9 cellular contexts compared by ENCODE assay signal in genomic region chr1:151838491-151839412, GRCh38. TPM values are rescaled to one million over a fixed set of nuclear protein-coding genes. Genes with fewer than 3 reads are reported as not detected.
DNase-seq lines count a peak whose midpoint lies in the region; ATAC-seq, FAIRE-seq and TF ChIP-seq lines count a peak whose summit lies in the region.
"Had no signal": no experiment of that assay in that cellular context is flagged by ENCODE, and none has a peak within 500 bp of the region (broad histone marks: within the 10 kb centered on the region; RNA-seq: fewer than 3 reads in every experiment).

No MANE protein-coding gene starts in this region.

- ATAC-seq in PC-3: no peak
- no peak for ATAC-seq in GM21529 (IDR thresholded peaks at IDR 0.05; ENCODE audit: unreplicated experiment)
- no peak for ATAC-seq in GM21360 (IDR thresholded peaks at IDR 0.05; ENCODE audit: unreplicated experiment)

- peaks cover 48 to 63% (median 57%) of the 10 kb centered on the region in 3 donors for H3K4me1 Mint-ChIP-seq in CD8-positive, alpha-beta memory T cell

- H4K20me1 ChIP-seq in PC-3 (ENCODE audit: low read length): no peaks in the 10 kb centered on the region
- H4K20me1 ChIP-seq in endothelial cell of umbilical vein (replicated peaks; ENCODE audit: control insufficient read depth, extremely low read depth, insufficient read depth, low read length): no peaks in the 10 kb centered on the region

- peaks cover 45% of the 10 kb centered on the region for H3K4me1 ChIP-seq in CD8-positive, alpha-beta memory T cell (ENCODE audit: insufficient read depth, low read length)
- H3K4me1 ChIP-seq in PC-3 (ENCODE audit: insufficient read depth, low read length) (peaks cover 51% of the 10 kb centered on the region), endothelial cell of umbilical vein (ENCODE audit: control insufficient read depth, extremely low read depth, insufficient read depth, low read length) (peaks cover 12% of the 10 kb centered on the region), neuron (ENCODE audit: insufficient read depth, low read length) (peaks cover 3% of the 10 kb centered on the region)

- H2AFZ ChIP-seq in PC-3 (ENCODE audit: low read length): peak overlapping the region; percentile 88
- peak overlapping the region; percentile 78 for H2AFZ ChIP-seq in endothelial cell of umbilical vein (ENCODE audit: low read depth, low read length)
- no peak overlapping the region for H2AFZ ChIP-seq in neuron (ENCODE audit: low read depth, low read length)

- no peaks in the 10 kb centered on the region for H3K9me2 ChIP-seq in PC-3 (replicated peaks; ENCODE audit: low read length)

- H3K27me3 ChIP-seq in CD8-positive, alpha-beta memory T cell (ENCODE audit: insufficient read depth, low read length, poor library complexity, severe bottlenecking): no peaks in the 10 kb centered on the region
- H3K27me3 ChIP-seq in PC-3 (ENCODE audit: low read length) (no peaks in the 10 kb centered on the region), endothelial cell of umbilical vein (ENCODE audit: control insufficient read depth in 2 of 2, insufficient read depth in 2 of 2, low read length in 2 of 2) (peaks cover 7 to 9% of the 10 kb centered on the region in 2 experiments), neuron (ENCODE audit: insufficient read depth, low read length) (peaks cover 66% of the 10 kb centered on the region)

- H3K4me3 Mint-ChIP-seq in CD8-positive, alpha-beta memory T cell: peak overlapping the region; percentile 81 to 96 (median 87)

- TF ChIP-seq POLR2A in endothelial cell of umbilical vein (IDR thresholded peaks at IDR 0.05; ENCODE audit: low read depth, low read length): no peak

- no peak for TF ChIP-seq CTCF in PC-3 (conservative IDR thresholded peaks at IDR 0.05; ENCODE audit: low read depth, low read length)
- no peak for TF ChIP-seq CTCF in endothelial cell of umbilical vein (IDR thresholded peaks at IDR 0.05; ENCODE audit: extremely low read depth in 1 of 2, insufficient read depth in 1 of 2, low read depth in 1 of 2, low read length in 2 of 2)

- dilution Hi-C loops in endothelial cell of umbilical vein (cut with MboI; ENCODE audit: extremely low pct_ligation_motif_present, low sequenced_read_pairs): no loop called here

- BruUV-seq in PC-3 (replicated peaks; lab: Mats Ljungman, UMichigan) (no TSS peak), endothelial cell of umbilical vein (replicated peaks; lab: Mats Ljungman, UMichigan) (no TSS peak)

- H3K27me3 Mint-ChIP-seq in CD8-positive, alpha-beta memory T cell: peaks cover 0 to 1% of the 10 kb centered on the region in 2 donors

- intact Hi-C loops in PC-3 (cut with micrococcal nuclease): loop anchor here (10.0 kb wide), 2 partner anchors 224 to 494 kb away; partner anchors contain the start of genes RFX5 and SNX27
- intact Hi-C loops in endothelial cell of umbilical vein (cut with micrococcal nuclease): loop anchor here (5.0 kb wide), 2 partner anchors 491 to 536 kb away; partner anchors contain the start of gene RFX5

- H3K9ac ChIP-seq in PC-3 (ENCODE audit: low read length) (peak overlapping the region; percentile 96), endothelial cell of umbilical vein (replicated peaks; ENCODE audit: extremely low read depth, insufficient read depth, low read length) (no peak overlapping the region)

- CTCF ChIA-PET in CD8-positive, alpha-beta memory T cell (lab: Charles Lee): interaction anchor here (1.0 kb wide), 1 partner anchor 245 kb away, joined by 4 read pairs; no protein-coding TSS in a partner anchor
- CTCF ChIA-PET in PC-3 (lab: Charles Lee) (interaction anchor here (0.6 to 2.1 kb wide), 4 partner anchors 70 to 328 kb away, joined by 3 to 6 read pairs (median 4); partner anchors contain the start of gene CGN), endothelial cell of umbilical vein (lab: Charles Lee) (interaction anchor here (1.2 to 1.5 kb wide), 2 partner anchors 43 to 163 kb away, joined by 5 to 8 read pairs; no protein-coding TSS in a partner anchor)

- H3K27ac Mint-ChIP-seq in CD8-positive, alpha-beta memory T cell: peak overlapping the region; percentile 67 to 94 (median 91)

- DNase-seq in CD8-positive, alpha-beta memory T cell: peak in 2 of 5 donors; percentile 33 to 36
- DNase-seq in PC-3 (no peak), endothelial cell of umbilical vein (ENCODE audit: low read depth, low spot score) (no peak), ecto neural progenitor cell (ENCODE audit: low spot score) (no peak), NCI-H2029 (lab: John Stamatoyannopoulos, UW) (no peak)

- H3K36me3 ChIP-seq in CD8-positive, alpha-beta memory T cell (ENCODE audit: insufficient read depth, low read length): no peaks in the 10 kb centered on the region
- H3K36me3 ChIP-seq in PC-3 (ENCODE audit: low read depth, low read length) (no peaks in the 10 kb centered on the region), endothelial cell of umbilical vein (ENCODE audit: control insufficient read depth in 2 of 2, extremely low read depth in 1 of 2, insufficient read depth in 2 of 2, low read length in 2 of 2) (no peaks in the 10 kb centered on the region), neuron (ENCODE audit: insufficient read depth, low read length) (no peaks in the 10 kb centered on the region)

- H3K4me3 ChIP-seq in CD8-positive, alpha-beta memory T cell (ENCODE audit: low read length): peak overlapping the region; percentile 74
- H3K4me3 ChIP-seq in PC-3 (ENCODE audit: low read length) (peak overlapping the region; percentile 73), endothelial cell of umbilical vein (replicated peaks in 1 of 3; ENCODE audit: insufficient read depth in 1 of 3, low read depth in 1 of 3, low read length in 3 of 3) (peak overlapping the region; percentile 9 to 36 (median 17)), neuron (ENCODE audit: low read length) (peak overlapping the region; percentile 10)

- FAIRE-seq in endothelial cell of umbilical vein (lab: Jason Lieb, UNC): no peak

- peaks cover 0 to 3% (median 0%) of the 10 kb centered on the region in 3 donors for H3K36me3 Mint-ChIP-seq in CD8-positive, alpha-beta memory T cell

- POLR2A ChIA-PET in CD8-positive, alpha-beta memory T cell (lab: Charles Lee): interaction anchor here (0.5 to 1.4 kb wide), 5 partner anchors 79 to 1944 kb away, joined by 3 to 5 read pairs (median 4); no protein-coding TSS in a partner anchor
- POLR2A ChIA-PET in PC-3 (lab: Charles Lee; ENCODE audit: unreplicated experiment): interaction anchor here (0.6 to 0.7 kb wide), 2 partner anchors 8 to 270 kb away, joined by 3 to 4 read pairs; no protein-coding TSS in a partner anchor
- POLR2A ChIA-PET in endothelial cell of umbilical vein (lab: Charles Lee): no interaction called here

- no peaks in the 10 kb centered on the region for H3K9me1 ChIP-seq in endothelial cell of umbilical vein (replicated peaks; ENCODE audit: control insufficient read depth, extremely low read depth, insufficient read depth, low read length)

- H3K4me2 ChIP-seq in PC-3 (ENCODE audit: low read length) (peak overlapping the region; percentile 97), endothelial cell of umbilical vein (ENCODE audit: insufficient read depth, low read length) (peak overlapping the region; percentile 50)

- peaks cover 3% of the 10 kb centered on the region; the same call in 1 of the 2 replicates for H3K79me2 ChIP-seq in PC-3 (ENCODE audit: low read length)
- H3K79me2 ChIP-seq in endothelial cell of umbilical vein (ENCODE audit: control insufficient read depth, insufficient read depth, low read length): no peaks in the 10 kb centered on the region

- H3K9me3 ChIP-seq in CD8-positive, alpha-beta memory T cell (ENCODE audit: low read length): no peaks in the 10 kb centered on the region
- no peaks in the 10 kb centered on the region for H3K9me3 ChIP-seq in PC-3 (ENCODE audit: low read length)
- H3K9me3 ChIP-seq in endothelial cell of umbilical vein (replicated peaks; ENCODE audit: control insufficient read depth, insufficient read depth, low read length): no peaks in the 10 kb centered on the region
- H3K9me3 ChIP-seq in neuron (ENCODE audit: low read length): no peaks in the 10 kb centered on the region

- H3F3A ChIP-seq in PC-3 (ENCODE audit: low read length, unreplicated experiment): no peaks in the 10 kb centered on the region

- H3K27ac ChIP-seq in CD8-positive, alpha-beta memory T cell (ENCODE audit: low read depth, low read length): peak overlapping the region; percentile 67
- peak overlapping the region; percentile 97 for H3K27ac ChIP-seq in PC-3 (ENCODE audit: low read length)
- H3K27ac ChIP-seq in endothelial cell of umbilical vein (ENCODE audit: insufficient read depth, low read depth, low read length): no peak overlapping the region

- H3K9me3 Mint-ChIP-seq in CD8-positive, alpha-beta memory T cell: no peaks in the 10 kb centered on the region

RNA-seq across cellular contexts. Expression of gene C2CD4D, which starts 0.9 kb away (rescaled TPM):
- 1 to 10 TPM; 1.9 to 2.0 TPM for total RNA-seq in CD8-positive, alpha-beta memory T cell
- 3.7 TPM for polyA plus RNA-seq in CD8-positive, alpha-beta memory T cell
- total RNA-seq in PC-3 (2014; rRNA removed) (0.58 and 2.8 TPM in 2 replicates), endothelial cell of umbilical vein (0.18 TPM in 1 of 2 replicates, not detected in the other)
- polyA plus RNA-seq in endothelial cell of umbilical vein: 0.05 TPM in 1 of 2 replicates, not detected in the other
- not detected in 2 replicates for polyA plus RNA-seq in endothelial cell of umbilical vein (2011; cell fraction: cytosol; rRNA removed)
- not detected in 2 replicates for polyA plus RNA-seq in endothelial cell of umbilical vein (2011; cell fraction: nucleus; rRNA removed)
- 0.19 and 0.26 TPM in 2 replicates for polyA plus RNA-seq in endothelial cell of umbilical vein (2012)
- not detected in 2 replicates for polyA minus RNA-seq in endothelial cell of umbilical vein
- polyA minus RNA-seq in endothelial cell of umbilical vein (2011; cell fraction: cytosol; rRNA and poly(A)+ RNA removed): not detected
- polyA minus RNA-seq in endothelial cell of umbilical vein (2011; cell fraction: nucleus; rRNA and poly(A)+ RNA removed): not detected in 2 replicates

RNA-seq across cellular contexts. Expression of gene RORC, which starts 7.2 kb away (rescaled TPM):
- total RNA-seq in CD8-positive, alpha-beta memory T cell: 1 to 10 TPM; 1.3 to 1.5 TPM
- polyA plus RNA-seq in CD8-positive, alpha-beta memory T cell: 46.4 TPM
- total RNA-seq in PC-3 (2014; rRNA removed) (0.26 TPM in 1 of 2 replicates, not detected in the other), endothelial cell of umbilical vein (not detected in 2 replicates)
- not detected in 2 replicates for polyA plus RNA-seq in endothelial cell of umbilical vein
- not detected in 2 replicates for polyA plus RNA-seq in endothelial cell of umbilical vein (2011; cell fraction: cytosol; rRNA removed)
- polyA plus RNA-seq in endothelial cell of umbilical vein (2011; cell fraction: nucleus; rRNA removed): not detected in 2 replicates
- not detected in 2 replicates for polyA plus RNA-seq in endothelial cell of umbilical vein (2012)
- polyA minus RNA-seq in endothelial cell of umbilical vein: not detected in 2 replicates
- 7.6 TPM for polyA minus RNA-seq in endothelial cell of umbilical vein (2011; cell fraction: cytosol; rRNA and poly(A)+ RNA removed)
- polyA minus RNA-seq in endothelial cell of umbilical vein (2011; cell fraction: nucleus; rRNA and poly(A)+ RNA removed): not detected in 2 replicates
- total RNA-seq: dermis microvascular lymphatic vessel endothelial cell had no signal

RNA-seq across cellular contexts. Expression of gene THEM5, which starts 14.8 kb away (rescaled TPM):
- not detected for total RNA-seq in CD8-positive, alpha-beta memory T cell
- 0.38 TPM for polyA plus RNA-seq in CD8-positive, alpha-beta memory T cell
- total RNA-seq in PC-3 (2014; rRNA removed) (not detected in 2 replicates), endothelial cell of umbilical vein (not detected in 2 replicates)
- polyA plus RNA-seq in endothelial cell of umbilical vein: not detected in 2 replicates
- not detected in 2 replicates for polyA plus RNA-seq in endothelial cell of umbilical vein (2011; cell fraction: cytosol; rRNA removed)
- polyA plus RNA-seq in endothelial cell of umbilical vein (2011; cell fraction: nucleus; rRNA removed): not detected in 2 replicates
- polyA plus RNA-seq in endothelial cell of umbilical vein (2012): 0.37 TPM in 1 of 2 replicates, not detected in the other
- not detected in 2 replicates for polyA minus RNA-seq in endothelial cell of umbilical vein
- 3.1 TPM for polyA minus RNA-seq in endothelial cell of umbilical vein (2011; cell fraction: cytosol; rRNA and poly(A)+ RNA removed)
- not detected in 2 replicates for polyA minus RNA-seq in endothelial cell of umbilical vein (2011; cell fraction: nucleus; rRNA and poly(A)+ RNA removed)
- total RNA-seq: dermis microvascular lymphatic vessel endothelial cell had no signal

RNA-seq across cellular contexts. Expression of gene LINGO4, which starts 33.5 kb away (rescaled TPM):
- under 1 TPM in 1 of 2 experiments, not detected in 1; 0.09 TPM for total RNA-seq in CD8-positive, alpha-beta memory T cell
- polyA plus RNA-seq in CD8-positive, alpha-beta memory T cell: 0.28 TPM
- not detected in 2 replicates for total RNA-seq in PC-3 (2014; rRNA removed)
- total RNA-seq in endothelial cell of umbilical vein: not detected in 2 replicates
- polyA plus RNA-seq in endothelial cell of umbilical vein: not detected in 2 replicates
- not detected in 2 replicates for polyA plus RNA-seq in endothelial cell of umbilical vein (2011; cell fraction: cytosol; rRNA removed)
- polyA plus RNA-seq in endothelial cell of umbilical vein (2011; cell fraction: nucleus; rRNA removed): not detected in 2 replicates
- not detected in 2 replicates for polyA plus RNA-seq in endothelial cell of umbilical vein (2012)
- not detected in 2 replicates for polyA minus RNA-seq in endothelial cell of umbilical vein
- not detected for polyA minus RNA-seq in endothelial cell of umbilical vein (2011; cell fraction: cytosol; rRNA and poly(A)+ RNA removed)
- polyA minus RNA-seq in endothelial cell of umbilical vein (2011; cell fraction: nucleus; rRNA and poly(A)+ RNA removed): not detected in 2 replicates
- total RNA-seq: dermis microvascular lymphatic vessel endothelial cell had no signal

RNA-seq across cellular contexts. Expression of gene TDRKH, which starts 48.5 kb away (rescaled TPM):
- total RNA-seq in CD8-positive, alpha-beta memory T cell: 10 to 100 TPM; 16.4 to 17.4 TPM
- polyA plus RNA-seq in CD8-positive, alpha-beta memory T cell: 20.5 TPM
- total RNA-seq in PC-3 (2014; rRNA removed) (15.2 and 15.6 TPM in 2 replicates), endothelial cell of umbilical vein (9.3 and 9.6 TPM in 2 replicates)
- polyA plus RNA-seq in endothelial cell of umbilical vein: 3.0 and 3.9 TPM in 2 replicates
- 4.3 and 4.4 TPM in 2 replicates for polyA plus RNA-seq in endothelial cell of umbilical vein (2011; cell fraction: cytosol; rRNA removed)
- polyA plus RNA-seq in endothelial cell of umbilical vein (2011; cell fraction: nucleus; rRNA removed): 6.8 and 6.9 TPM in 2 replicates
- 6.3 and 7.2 TPM in 2 replicates for polyA plus RNA-seq in endothelial cell of umbilical vein (2012)
- 6.2 TPM in 2 replicates for polyA minus RNA-seq in endothelial cell of umbilical vein
- polyA minus RNA-seq in endothelial cell of umbilical vein (2011; cell fraction: cytosol; rRNA and poly(A)+ RNA removed): 0.82 TPM
- 3.1 and 3.3 TPM in 2 replicates for polyA minus RNA-seq in endothelial cell of umbilical vein (2011; cell fraction: nucleus; rRNA and poly(A)+ RNA removed)

Comparison
In these comparisons a context has a peak if more than half of its experiments do, and no peak if none do; other contexts are left out.
1. H3K4me3 ChIP-seq: peak in every context shown above with its lines; median percentile 74 in CD8-positive, alpha-beta memory T cell; 73 in PC-3; 17 in endothelial cell of umbilical vein; 10 in neuron.